ENCODE assay signal across 25 cellular contexts in genomic region chr20:49233226-49233625, GRCh38. TPM values are rescaled to one million over a fixed set of nuclear protein-coding genes. Genes with fewer than 3 reads are reported as not detected.
A peak's percentile ranks its signal among the peaks of the same experiment; 100 is the strongest.
DNase-seq lines count a peak whose midpoint lies in the region; ATAC-seq, FAIRE-seq and TF ChIP-seq lines count a peak whose summit lies in the region.
"Had no signal": no experiment of that assay in that cellular context is flagged by ENCODE, and none has a peak within 500 bp of the region (broad histone marks: within the 10 kb centered on the region; RNA-seq: fewer than 3 reads in every experiment).

No MANE protein-coding gene starts in this region.

- no peak overlapping the region for H2BK20ac ChIP-seq in IMR-90 (ENCODE audit: low read depth, low read length)

- no peak overlapping the region for H2AK5ac ChIP-seq in IMR-90 (ENCODE audit: low read depth, low read length)

- H3K36me3 ChIP-seq in IMR-90 (ENCODE audit: control insufficient read depth, insufficient read depth, low read length) (peaks cover 66% of the 10 kb centered on the region), kidney (ENCODE audit: control insufficient read depth in 1 of 2, insufficient read depth in 2 of 2, low read length in 2 of 2) (peaks cover 44 to 65% of the 10 kb centered on the region in 2 donors), sigmoid colon (peaks cover 41 to 94% (median 83%) of the 10 kb centered on the region in 4 donors), OCI-LY7 (ENCODE audit: insufficient read depth, low read length) (peaks cover 92% of the 10 kb centered on the region)
- peaks cover 81% of the 10 kb centered on the region for H3K36me3 ChIP-seq in effector memory CD4-positive, alpha-beta T cell (ENCODE audit: control insufficient read depth, insufficient read depth, low read length)

- H4K91ac ChIP-seq in IMR-90 (ENCODE audit: insufficient read depth, low read depth, low read length): no peak overlapping the region

- no peaks in the 10 kb centered on the region for H3K79me2 ChIP-seq in OCI-LY7 (ENCODE audit: insufficient read depth, low read depth, low read length)

- H3K27ac ChIP-seq in IMR-90 (ENCODE audit: insufficient read depth, low read length) (no peak overlapping the region), kidney (ENCODE audit: low read depth in 2 of 2, low read length in 2 of 2) (no peak overlapping the region), sigmoid colon (no peak overlapping the region), OCI-LY7 (ENCODE audit: low read depth, low read length, poor library complexity, severe bottlenecking) (no peak overlapping the region)
- no peak overlapping the region for H3K27ac ChIP-seq in effector memory CD4-positive, alpha-beta T cell (ENCODE audit: insufficient read depth, low read length, poor library complexity, severe bottlenecking)
- H3K27ac ChIP-seq: 22Rv1, BLaER1, C4-2B had no signal

- H3K9me3 ChIP-seq in IMR-90 (ENCODE audit: control insufficient read depth, insufficient read depth, low read length) (no peaks in the 10 kb centered on the region), kidney (ENCODE audit: control insufficient read depth in 1 of 2, low read length in 2 of 2) (no peaks in the 10 kb centered on the region), sigmoid colon (no peaks in the 10 kb centered on the region), OCI-LY7 (ENCODE audit: low read length) (no peaks in the 10 kb centered on the region)
- H3K9me3 ChIP-seq in effector memory CD4-positive, alpha-beta T cell (ENCODE audit: control insufficient read depth, low read length): no peaks in the 10 kb centered on the region
- H3K9me3 ChIP-seq: BLaER1, HAP-1 had no signal

- no peak overlapping the region for H3K27ac Mint-ChIP-seq in chondrocyte (ENCODE audit: unreplicated experiment)
- H3K27ac Mint-ChIP-seq: B cell; CD4-positive, CD25-positive, alpha-beta regulatory T cell; CD8-positive, alpha-beta T cell; HFFc6 had no signal

- H3K23ac ChIP-seq in IMR-90 (ENCODE audit: low read depth, low read length): no peak overlapping the region

- H4K20me1 ChIP-seq in IMR-90 (ENCODE audit: insufficient read depth, low read length) (no peaks in the 10 kb centered on the region), OCI-LY7 (ENCODE audit: insufficient read depth, low read length) (no peaks in the 10 kb centered on the region)
- H4K20me1 ChIP-seq: BLaER1 had no signal

- H4K8ac ChIP-seq in IMR-90 (ENCODE audit: low read depth in 2 of 2, low read length in 2 of 2): no peak overlapping the region

- WGBS in IMR-90 (ENCODE audit: extremely low coverage in 2 of 2, insufficient read length in 1 of 2), 2 experiments: no CpG with 5 or more reads among the region's 10 CpGs
- WGBS in sigmoid colon, 2 donors: 94 to 96% methylated on average over 10 of the region's 10 CpGs

- no peak overlapping the region for H3K56ac ChIP-seq in IMR-90 (ENCODE audit: extremely low read depth, insufficient read depth, low read length)

- no peak for ATAC-seq in IMR-90 (ENCODE audit: low read depth)
- ATAC-seq: CD8-positive, alpha-beta T cell had no signal

- no peaks in the 10 kb centered on the region for H3K9me3 Mint-ChIP-seq in chondrocyte (ENCODE audit: low read depth)
- H3K9me3 Mint-ChIP-seq: CD4-positive, CD25-positive, alpha-beta regulatory T cell; CD8-positive, alpha-beta T cell; HFFc6 had no signal

- no peak overlapping the region for H3K18ac ChIP-seq in IMR-90 (ENCODE audit: low read depth, low read length)

- TF ChIP-seq EP300 in sigmoid colon (IDR thresholded peaks at IDR 0.05): no peak

- FAIRE-seq in kidney (lab: Jason Lieb, UNC): no peak
- FAIRE-seq: A204.1, D721Med, GM12891, GM18507, H54 had no signal

- DNase-seq in IMR-90 (no peak), chondrocyte (ENCODE audit: low spot score) (peak; percentile 81), kidney (peak; percentile 26), sigmoid colon (peak; percentile 40), OCI-LY7 (ENCODE audit: low spot score) (no peak), COLO668 (lab: John Stamatoyannopoulos, UW; ENCODE audit: unreplicated experiment) (no peak), EL (no peak)
- DNase-seq in effector memory CD4-positive, alpha-beta T cell: no peak
- DNase-seq: CD4-positive, CD25-positive, alpha-beta regulatory T cell; CD8-positive, alpha-beta T cell; DMS 273 treated with DMSO at 0.1 percent for 48 hours; DMS79; GF-D8; GOT3; HFFc6 had no signal

- no TSS peak for BruUV-seq in IMR-90 (replicated peaks; lab: Mats Ljungman, UMichigan)
- BruUV-seq in OCI-LY7 (replicated peaks; lab: Mats Ljungman, UMichigan): no TSS peak

- H3K14ac ChIP-seq in IMR-90 (replicated peaks; ENCODE audit: low read depth, low read length): no peak overlapping the region

- TF ChIP-seq POLR2A in IMR-90 (IDR thresholded peaks at IDR 0.05; ENCODE audit: low read depth, low read length) (no peak), sigmoid colon (IDR thresholded peaks at IDR 0.05) (no peak)

- in situ Hi-C loops in IMR-90 (cut with MboI; ENCODE audit: low sequenced_read_pairs): no loop called here

- TF ChIP-seq RAD21 in IMR-90 (IDR thresholded peaks at IDR 0.05; ENCODE audit: low read length): no peak

- CTCF ChIA-PET in IMR-90 (lab: Yijun Ruan, JAX) (no interaction called here), OCI-LY7 (lab: Charles Lee; ENCODE audit: unreplicated experiment) (no interaction called here)

- POLR2A ChIA-PET in IMR-90 (lab: Charles Lee; ENCODE audit: unreplicated experiment): no interaction called here
- POLR2A ChIA-PET in OCI-LY7 (lab: Charles Lee): no interaction called here

- intact Hi-C loops in IMR-90 (cut with micrococcal nuclease): no loop called here
- intact Hi-C loops in kidney (cut with DNase I): no loop called here
- intact Hi-C loops in sigmoid colon (cut with DNase I): no loop called here
- intact Hi-C loops in OCI-LY7 (cut with micrococcal nuclease; ENCODE audit: unreplicated experiment): no loop called here

- no peak overlapping the region for H3K4me3 ChIP-seq in IMR-90 (ENCODE audit: insufficient read depth, low read depth, low read length)
- H3K4me3 ChIP-seq in kidney (ENCODE audit: low read length in 2 of 2): no peak overlapping the region
- H3K4me3 ChIP-seq in sigmoid colon: no peak overlapping the region
- H3K4me3 ChIP-seq in OCI-LY7 (ENCODE audit: low read depth, low read length, poor library complexity, severe bottlenecking): no peak overlapping the region
- H3K4me3 ChIP-seq in effector memory CD4-positive, alpha-beta T cell (ENCODE audit: insufficient read depth, low read depth, low read length, poor library complexity, severe bottlenecking): no peak overlapping the region
- H3K4me3 ChIP-seq: BLaER1, HAP-1 had no signal

- H3K36me3 Mint-ChIP-seq in chondrocyte (ENCODE audit: low read depth): peaks cover 49% of the 10 kb centered on the region

- H3K4me2 ChIP-seq in IMR-90 (ENCODE audit: low read depth, low read length): no peak overlapping the region
- H3K4me2 ChIP-seq in OCI-LY7 (ENCODE audit: low read length): no peak overlapping the region
- H3K4me2 ChIP-seq: BLaER1 had no signal

- H3K4me1 ChIP-seq in IMR-90 (ENCODE audit: control insufficient read depth, insufficient read depth, low read length) (peaks cover 3% of the 10 kb centered on the region; the same call in 1 of the 2 replicates), kidney (ENCODE audit: control insufficient read depth in 1 of 2, insufficient read depth in 1 of 2, low read depth in 1 of 2, low read length in 2 of 2) (peaks cover 0 to 5% of the 10 kb centered on the region in 2 donors), sigmoid colon (no peaks in the 10 kb centered on the region), OCI-LY7 (ENCODE audit: insufficient read depth, low read length, poor library complexity, severe bottlenecking) (peaks cover 6% of the 10 kb centered on the region)
- H3K4me1 ChIP-seq in effector memory CD4-positive, alpha-beta T cell (ENCODE audit: control insufficient read depth, insufficient read depth, low read length, poor library complexity, severe bottlenecking): no peaks in the 10 kb centered on the region
- H3K4me1 ChIP-seq: HAP-1 had no signal

- H3K27me3 Mint-ChIP-seq in chondrocyte (ENCODE audit: low read depth): no peaks in the 10 kb centered on the region
- H3K27me3 Mint-ChIP-seq: B cell; CD4-positive, CD25-positive, alpha-beta regulatory T cell had no signal

- no peaks in the 10 kb centered on the region for H3K9me2 ChIP-seq in OCI-LY7 (ENCODE audit: insufficient read depth, low read length)

- H2BK5ac ChIP-seq in IMR-90 (ENCODE audit: low read depth, low read length, poor library complexity, severe bottlenecking): no peak overlapping the region

- dilution Hi-C loops in IMR-90 (cut with HindIII; ENCODE audit: low sequenced_read_pairs, unreplicated experiment): no loop called here

- no peak overlapping the region for H4K5ac ChIP-seq in IMR-90 (ENCODE audit: low read depth, low read length)

- no peaks in the 10 kb centered on the region for H3K4me1 Mint-ChIP-seq in chondrocyte (ENCODE audit: low read depth)

- H2BK120ac ChIP-seq in IMR-90 (ENCODE audit: low read depth, low read length): no peak overlapping the region

- no peaks in the 10 kb centered on the region for H3K9me1 ChIP-seq in IMR-90 (ENCODE audit: insufficient read depth, low read length)

- no peak for TF ChIP-seq CTCF in IMR-90 (conservative IDR thresholded peaks at IDR 0.05; ENCODE audit: low read depth, low read length)
- TF ChIP-seq CTCF in chondrocyte (IDR thresholded peaks at IDR 0.05): no peak
- TF ChIP-seq CTCF in kidney (IDR thresholded peaks at IDR 0.05; ENCODE audit: borderline replicate concordance, extremely low read depth, insufficient read depth): no peak
- TF ChIP-seq CTCF in sigmoid colon (IDR thresholded peaks at IDR 0.05): no peak
- no peak for TF ChIP-seq CTCF in OCI-LY7 (conservative IDR thresholded peaks at IDR 0.05; ENCODE audit: low read length)

- H3K9ac ChIP-seq in IMR-90 (ENCODE audit: low read depth, low read length) (no peak overlapping the region), kidney (ENCODE audit: low read length in 2 of 2) (no peak overlapping the region)
- H3K9ac ChIP-seq: BLaER1 had no signal

- H2AK9ac ChIP-seq in IMR-90 (replicated peaks; ENCODE audit: low read depth, low read length, poor library complexity): peak overlapping the region; percentile 9

- no peak overlapping the region for H3K4me3 Mint-ChIP-seq in chondrocyte (ENCODE audit: unreplicated experiment)
- H3K4me3 Mint-ChIP-seq: B cell; CD8-positive, alpha-beta T cell; HFFc6 had no signal

- H2AFZ ChIP-seq in IMR-90 (replicated peaks; ENCODE audit: low read length, poor library complexity) (no peak overlapping the region), OCI-LY7 (ENCODE audit: low read length) (no peak overlapping the region)

- H2BK15ac ChIP-seq in IMR-90 (ENCODE audit: low read depth, low read length): no peak overlapping the region

- H3K4ac ChIP-seq in IMR-90 (ENCODE audit: low read depth, low read length): no peak overlapping the region

- H3K79me1 ChIP-seq in IMR-90 (ENCODE audit: low read depth in 1 of 2, low read length in 2 of 2): no peaks in the 10 kb centered on the region

- H3K27me3 ChIP-seq in IMR-90 (ENCODE audit: control insufficient read depth, insufficient read depth, low read length) (no peaks in the 10 kb centered on the region), sigmoid colon (no peaks in the 10 kb centered on the region)
- no peaks in the 10 kb centered on the region for H3K27me3 ChIP-seq in effector memory CD4-positive, alpha-beta T cell (replicated peaks; ENCODE audit: control insufficient read depth, insufficient read depth, low read length, poor library complexity, severe bottlenecking)
- H3K27me3 ChIP-seq: BLaER1 had no signal

RNA-seq across cellular contexts. Expression of gene DDX27, which starts 14.0 kb away (rescaled TPM):
- 28.3 and 33.2 TPM in 2 replicates for total RNA-seq in IMR-90 (2012; rRNA removed)
- 36.7 and 44.5 TPM in 2 replicates for polyA plus RNA-seq in IMR-90 (2012; rRNA removed)
- 30.9 and 31.3 TPM in 2 replicates for polyA plus RNA-seq in IMR-90 (2012; cell fraction: cytosol; rRNA removed)
- 35.8 and 39.4 TPM in 2 replicates for polyA plus RNA-seq in IMR-90 (2012; cell fraction: nucleus; rRNA removed; ENCODE audit: low replicate concordance)
- total RNA-seq in chondrocyte: 23.3 to 25.9 TPM (median 23.7 TPM) in 3 replicates
- total RNA-seq in kidney: 30.6 TPM
- 22.8 TPM for polyA plus RNA-seq in kidney (ENCODE audit: insufficient read depth, low read depth, low replicate concordance)
- total RNA-seq in sigmoid colon: 10 to 100 TPM; 23.5 to 28.2 (median 27.8) TPM
- 10 to 100 TPM; 16.8 to 40.4 (median 22.2) TPM for polyA plus RNA-seq in sigmoid colon
- total RNA-seq in OCI-LY7 (2014; rRNA removed; shearing (Covaris generic)): 48.2 and 53.9 TPM in 2 replicates
- 54.3 and 57.0 TPM in 2 replicates for total RNA-seq in OCI-LY7 (2022)

RNA-seq across cellular contexts. Expression of gene ZNFX1, which starts 44.6 kb away (rescaled TPM):
- total RNA-seq in IMR-90 (2012; rRNA removed) (46.7 and 60.9 TPM in 2 replicates), chondrocyte (36.0 to 38.7 TPM (median 36.4 TPM) in 3 replicates), kidney (44.0 TPM), sigmoid colon (10 to 100 TPM; 25.7 to 32.1 (median 29.6) TPM), OCI-LY7 (2022) (17.1 and 17.6 TPM in 2 replicates)
- polyA plus RNA-seq in IMR-90 (2012; rRNA removed) (8.5 and 10.9 TPM in 2 replicates), kidney (ENCODE audit: insufficient read depth, low read depth, low replicate concordance) (8.0 TPM), sigmoid colon (10 to 100 TPM in 1 of 3 donors, 1 to 10 TPM in 2; 7.2 to 20.2 (median 9.5) TPM)
- 4.3 and 5.4 TPM in 2 replicates for polyA plus RNA-seq in IMR-90 (2012; cell fraction: cytosol; rRNA removed)
- 5.7 and 9.9 TPM in 2 replicates for polyA plus RNA-seq in IMR-90 (2012; cell fraction: nucleus; rRNA removed; ENCODE audit: low replicate concordance)
- total RNA-seq in OCI-LY7 (2014; rRNA removed; shearing (Covaris generic)): 14.9 and 15.1 TPM in 2 replicates

RNA-seq across cellular contexts. Expression of gene STAU1, which starts 45.1 kb away (rescaled TPM):
- total RNA-seq in IMR-90 (2012; rRNA removed) (35.3 and 43.9 TPM in 2 replicates), chondrocyte (76.8 to 77.6 TPM (median 77.2 TPM) in 3 replicates), kidney (85.4 TPM), sigmoid colon (100 to 1,000 TPM in 1 of 4 donors, 10 to 100 TPM in 3; 82.8 to 110 (median 92.7) TPM), OCI-LY7 (2022) (66.8 and 70.2 TPM in 2 replicates)
- polyA plus RNA-seq in IMR-90 (2012; rRNA removed) (44.5 and 50.3 TPM in 2 replicates), kidney (ENCODE audit: insufficient read depth, low read depth, low replicate concordance) (53.3 TPM), sigmoid colon (10 to 100 TPM; 51.9 to 66.1 (median 58.3) TPM)
- polyA plus RNA-seq in IMR-90 (2012; cell fraction: cytosol; rRNA removed): 22.3 and 29.0 TPM in 2 replicates
- 11.2 and 31.2 TPM in 2 replicates for polyA plus RNA-seq in IMR-90 (2012; cell fraction: nucleus; rRNA removed; ENCODE audit: low replicate concordance)
- total RNA-seq in OCI-LY7 (2014; rRNA removed; shearing (Covaris generic)): 36.8 and 40.7 TPM in 2 replicates

Comparison
In these comparisons a context has a peak if more than half of its experiments do, and no peak if none do; other contexts are left out.
1. DNase-seq: peak in chondrocyte (single experiment), kidney (single experiment) and sigmoid colon (single experiment); none in IMR-90 (single experiment), OCI-LY7 (single experiment), COLO668 (single experiment), effector memory CD4-positive, alpha-beta T cell (0 of 3) and EL (single experiment).